ENCODE assay signal across 8 cellular contexts in the genomic region with DNA sequence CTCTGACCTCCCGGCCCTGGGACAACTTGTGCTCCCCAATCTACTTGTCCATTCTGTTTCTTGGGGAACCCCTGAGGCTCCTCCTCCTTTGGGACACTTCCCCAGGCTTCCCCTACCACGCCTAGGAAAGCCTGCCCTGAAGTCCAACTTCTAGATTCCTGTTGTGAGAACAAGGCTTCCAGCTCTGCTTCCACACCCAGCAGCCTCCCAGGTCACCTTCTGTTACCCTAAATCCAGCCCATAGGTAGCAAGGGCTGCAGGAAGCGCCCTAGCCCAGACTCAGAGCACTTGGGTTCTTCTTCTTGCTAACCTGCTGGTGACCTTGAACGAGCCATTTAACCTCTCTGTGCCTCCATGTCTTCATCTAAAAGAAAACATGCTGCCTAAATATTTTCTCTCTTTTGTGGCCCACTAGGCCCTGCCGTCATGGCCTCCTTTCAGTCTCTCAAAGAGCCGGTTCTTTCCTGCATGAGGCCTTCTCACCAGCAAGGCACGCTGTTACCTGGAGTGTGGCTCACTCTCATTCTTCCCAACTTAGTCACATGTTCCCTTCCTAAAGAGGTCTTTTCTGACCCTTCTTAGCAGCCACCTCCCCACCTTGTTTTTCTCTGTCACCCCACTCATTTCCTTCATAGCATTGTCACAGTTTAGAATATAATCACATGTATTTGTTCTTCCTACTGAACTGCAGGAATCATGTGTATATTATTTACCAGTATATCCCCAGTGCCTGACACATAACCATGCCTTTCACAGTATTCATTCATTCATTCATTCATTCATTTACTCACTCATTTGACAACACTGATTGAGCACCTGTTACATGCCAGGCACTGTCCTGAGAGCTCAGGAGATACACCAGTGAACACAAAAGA. TPM values are rescaled to one million over a fixed set of nuclear protein-coding genes. Genes with fewer than 3 reads are reported as not detected.
DNase-seq lines count a peak whose midpoint lies in the region; ATAC-seq and TF ChIP-seq lines count a peak whose summit lies in the region.

No MANE protein-coding gene starts in this region.

- peaks cover 71% of the 10 kb centered on the region for H3K27me3 ChIP-seq in HUES64 (ENCODE audit: insufficient read depth, low read length)
- H3K27me3 ChIP-seq in muscle layer of duodenum (ENCODE audit: low read depth, low read length): no peaks in the 10 kb centered on the region

- DNase-seq in AG09309 (ENCODE audit: low read depth): no peak
- peak; percentile 31 for DNase-seq in central memory CD4-positive, alpha-beta T cell
- DNase-seq in head of caudate nucleus: no peak
- DNase-seq in GM20000 (ENCODE audit: low spot score): no peak
- DNase-seq in NOMO-1 (lab: John Stamatoyannopoulos, UW; ENCODE audit: unreplicated experiment in 2 of 2): no peak

- H3K4me3 ChIP-seq in AG09309 (ENCODE audit: control insufficient read depth, low read depth, low read length): peak overlapping the region; percentile 84
- peak overlapping the region; percentile 70 for H3K4me3 ChIP-seq in HUES64 (ENCODE audit: low read length)
- H3K4me3 ChIP-seq in muscle layer of duodenum (ENCODE audit: low read depth in 1 of 2, low read length in 2 of 2): peak overlapping the region; percentile 64 to 92

- H3K9ac ChIP-seq in HUES64 (ENCODE audit: low read depth, low read length): peak overlapping the region; percentile 85; the same call in 1 of the 2 replicates

- H3K4me1 ChIP-seq in HUES64 (ENCODE audit: insufficient read depth, low read length): peaks cover 28% of the 10 kb centered on the region
- H3K4me1 ChIP-seq in muscle layer of duodenum (ENCODE audit: control insufficient read depth in 1 of 2, insufficient read depth in 2 of 2, low read length in 2 of 2): peaks cover 29 to 35% of the 10 kb centered on the region in 2 donors

- no peak overlapping the region for H3K27ac ChIP-seq in HUES64 (ENCODE audit: low read depth, low read length)
- peak overlapping the region; percentile 93 for H3K27ac ChIP-seq in muscle layer of duodenum (ENCODE audit: low read length)

- H3K36me3 ChIP-seq in HUES64 (ENCODE audit: insufficient read depth, low read length) (peaks cover 4% of the 10 kb centered on the region; the same call in 1 of the 2 replicates), muscle layer of duodenum (ENCODE audit: control insufficient read depth in 1 of 2, insufficient read depth in 2 of 2, low read length in 2 of 2) (peaks cover 15 to 18% of the 10 kb centered on the region in 2 donors)

- no peak for ATAC-seq in HG02852 (IDR thresholded peaks at IDR 0.05; ENCODE audit: unreplicated experiment)

- intact Hi-C loops in head of caudate nucleus (cut with DNase I): loop anchor here (2.0 to 5.0 kb wide), 2 partner anchors 35 to 134 kb away; a partner anchor contains a TSS

- TF ChIP-seq CTCF in AG09309 (IDR thresholded peaks at IDR 0.05; ENCODE audit: control insufficient read depth, insufficient read depth, low read depth, low read length, missing control alignments): no peak
- no peak for TF ChIP-seq CTCF in GM20000 (IDR thresholded peaks at IDR 0.05; ENCODE audit: extremely low read depth, missing control alignments)

- no peaks in the 10 kb centered on the region for H3K9me3 ChIP-seq in HUES64 (ENCODE audit: insufficient read depth, low read depth, low read length)
- H3K9me3 ChIP-seq in muscle layer of duodenum (ENCODE audit: control insufficient read depth in 1 of 2, low read length in 2 of 2): no peaks in the 10 kb centered on the region

- WGBS in HUES64: 51% methylated on average over 7 of the region's 7 CpGs

RNA-seq across cellular contexts. Expression of a gene that starts 1.4 kb away (rescaled TPM):
- 26.0 TPM for polyA plus RNA-seq in HUES64 (2013, experiment 1 of 2)
- 34.6 TPM for polyA plus RNA-seq in HUES64 (2013, experiment 2 of 2)

RNA-seq across cellular contexts. Expression of a gene that starts 48.3 kb away (rescaled TPM):
- 0.35 TPM for polyA plus RNA-seq in HUES64 (2013, experiment 1 of 2)
- not detected for polyA plus RNA-seq in HUES64 (2013, experiment 2 of 2)
